In genomic region chr17:80861360-80861861, GRCh38 we compare ENCODE assay signal across 11 cellular contexts.
DNase-seq lines count a peak whose midpoint lies in the region; ATAC-seq and TF ChIP-seq lines count a peak whose summit lies in the region.
"Had no signal": no experiment of that assay in that cellular context is flagged by ENCODE, and none has a peak within 500 bp of the region (broad histone marks: within the 10 kb centered on the region; RNA-seq: fewer than 3 reads in every experiment).

No MANE protein-coding gene starts in this region.

- H3K9ac ChIP-seq in GM23248 = no peak overlapping the region

- H3K4me3 Mint-ChIP-seq in CD8-positive, alpha-beta T cell = peak overlapping the region; percentile 32
- H3K4me3 Mint-ChIP-seq in effector memory CD8-positive, alpha-beta T cell = no peak overlapping the region

- no peaks in the 10 kb centered on the region for H3K9me2 ChIP-seq in GM23248 (ENCODE audit: insufficient read depth)

- H3K4me2 ChIP-seq in GM23248 (ENCODE audit: unreplicated experiment) = no peak overlapping the region
- H3K4me2 ChIP-seq: GM23338 had no signal

- POLR2A ChIA-PET in CD8-positive, alpha-beta T cell (lab: Charles Lee) = no interaction called here

- ATAC-seq in CD8-positive, alpha-beta T cell = peak; percentile 8
- ATAC-seq in effector memory CD8-positive, alpha-beta T cell (replicated peaks) = no peak
- no peak for ATAC-seq in GM18861 (IDR thresholded peaks at IDR 0.05; ENCODE audit: unreplicated experiment)

- no peak for TF ChIP-seq CTCF in CD8-positive, alpha-beta T cell (IDR thresholded peaks at IDR 0.05)
- TF ChIP-seq CTCF in esophagus muscularis mucosa (IDR thresholded peaks at IDR 0.05) = no peak

- H3K27ac ChIP-seq in ACC112 (ENCODE audit: low read depth, low read length) (peak overlapping the region; percentile 7; the same call in 1 of the 2 replicates), GM23248 (no peak overlapping the region), esophagus muscularis mucosa (replicated peaks in 1 of 4) (peak overlapping the region in 1 of 4 donors; percentile 33)
- no peak overlapping the region for H3K27ac ChIP-seq in CD8-positive, alpha-beta T cell (ENCODE audit: low read depth, low read length)
- H3K27ac ChIP-seq: coronary artery, SJCRH30 had no signal

- intact Hi-C loops in CD8-positive, alpha-beta T cell (cut with DNase I, micrococcal nuclease) = loop anchor here in 1 of 2 experiments (10.0 kb wide), 1 partner anchor 113 kb away; no protein-coding TSS in a partner anchor
- intact Hi-C loops in esophagus muscularis mucosa (cut with DNase I) = loop anchor here (10.0 kb wide), 2 partner anchors 73 to 437 kb away; no protein-coding TSS in a partner anchor

- H3F3A ChIP-seq in GM23248 (ENCODE audit: insufficient read depth) = 0 out of 2 replicates have a peak, but pooled peaks cover 3% of the 10 kb centered on the region

- H3K79me2 ChIP-seq in ACC112 (ENCODE audit: control insufficient read depth, insufficient read depth, low read length, unreplicated experiment) = no peaks in the 10 kb centered on the region
- H3K79me2 ChIP-seq in GM23248 (ENCODE audit: insufficient read depth) = no peaks in the 10 kb centered on the region

- CTCF ChIA-PET in CD8-positive, alpha-beta T cell (lab: Charles Lee) = interaction anchor here (1.3 to 1.5 kb wide), 2 partner anchors 12 to 91 kb away, joined by 3 read pairs; no protein-coding TSS in a partner anchor

- H3K9me3 Mint-ChIP-seq in CD8-positive, alpha-beta T cell = no peaks in the 10 kb centered on the region
- H3K9me3 Mint-ChIP-seq in effector memory CD8-positive, alpha-beta T cell = no peaks in the 10 kb centered on the region
- H3K9me3 Mint-ChIP-seq: GM23338 had no signal

- no peak for DNase-seq in CD8-positive, alpha-beta T cell
- DNase-seq in SHP77 treated with DMSO at 0.1 percent for 48 hours (lab: John Stamatoyannopoulos, UW) = peak; percentile 91
- DNase-seq in effector memory CD8-positive, alpha-beta T cell = no peak
- no peak for DNase-seq in GM23248
- DNase-seq in NCI-H82 treated with DMSO at 0.1 percent for 48 hours (lab: John Stamatoyannopoulos, UW; ENCODE audit: unreplicated experiment) = no peak
- DNase-seq in esophagus muscularis mucosa (ENCODE audit: extremely low spot score) = no peak
- DNase-seq: SJCRH30 had no signal

- H3K4me3 ChIP-seq in ACC112 (ENCODE audit: low read depth, low read length) (no peak overlapping the region), GM23248 (no peak overlapping the region), esophagus muscularis mucosa (no peak overlapping the region)
- H3K4me3 ChIP-seq in CD8-positive, alpha-beta T cell (ENCODE audit: low read depth, low read length) = no peak overlapping the region
- H3K4me3 ChIP-seq: coronary artery, GM23338, SJCRH30 had no signal

- no peak for TF ChIP-seq EP300 in esophagus muscularis mucosa (IDR thresholded peaks at IDR 0.05)

- H3K36me3 Mint-ChIP-seq in CD8-positive, alpha-beta T cell = peaks cover 55% of the 10 kb centered on the region
- peaks cover 15% of the 10 kb centered on the region for H3K36me3 Mint-ChIP-seq in effector memory CD8-positive, alpha-beta T cell (ENCODE audit: insufficient read depth)

- TF ChIP-seq POLR2A in esophagus muscularis mucosa (IDR thresholded peaks at IDR 0.05; ENCODE audit: low read depth) = no peak

- peak overlapping the region; percentile 80 for H3K27ac Mint-ChIP-seq in CD8-positive, alpha-beta T cell
- peak overlapping the region; percentile 62 to 88 for H3K27ac Mint-ChIP-seq in effector memory CD8-positive, alpha-beta T cell

- H3K36me3 ChIP-seq in ACC112 (ENCODE audit: insufficient read depth, low read length) (no peaks in the 10 kb centered on the region), GM23248 (ENCODE audit: low read depth) (no peaks in the 10 kb centered on the region), esophagus muscularis mucosa (peaks cover 0 to 26% (median 8%) of the 10 kb centered on the region in 4 donors)
- H3K36me3 ChIP-seq in CD8-positive, alpha-beta T cell (ENCODE audit: insufficient read depth, low read length) = no peaks in the 10 kb centered on the region

- no peaks in the 10 kb centered on the region for H4K20me1 ChIP-seq in GM23248 (ENCODE audit: insufficient read depth)

- no peaks in the 10 kb centered on the region for H3K9me3 ChIP-seq in CD8-positive, alpha-beta T cell (ENCODE audit: low read length)
- H3K9me3 ChIP-seq in GM23248 (ENCODE audit: low read depth) (no peaks in the 10 kb centered on the region), esophagus muscularis mucosa (no peaks in the 10 kb centered on the region)

- H3K4me1 Mint-ChIP-seq in CD8-positive, alpha-beta T cell (ENCODE audit: low read depth) = peaks cover 42% of the 10 kb centered on the region
- H3K4me1 Mint-ChIP-seq in effector memory CD8-positive, alpha-beta T cell (ENCODE audit: low read depth in 2 of 2) = peaks cover 24 to 37% of the 10 kb centered on the region in 2 donors

- H3K27me3 ChIP-seq in ACC112 (ENCODE audit: insufficient read depth, low read length) (no peaks in the 10 kb centered on the region), GM23248 (replicated peaks; ENCODE audit: insufficient read depth) (no peaks in the 10 kb centered on the region), esophagus muscularis mucosa (no peaks in the 10 kb centered on the region)
- H3K27me3 ChIP-seq in CD8-positive, alpha-beta T cell (ENCODE audit: insufficient read depth, low read length) = no peaks in the 10 kb centered on the region
- H3K27me3 ChIP-seq: SJCRH30 had no signal

- in situ Hi-C loops in GM23248 (cut with MboI) = no loop called here

- peaks cover 32% of the 10 kb centered on the region for H3K4me1 ChIP-seq in ACC112 (ENCODE audit: control insufficient read depth, insufficient read depth, low read length, unreplicated experiment)
- peaks cover 31% of the 10 kb centered on the region for H3K4me1 ChIP-seq in CD8-positive, alpha-beta T cell (ENCODE audit: insufficient read depth, low read length)
- H3K4me1 ChIP-seq in GM23248 (ENCODE audit: insufficient read depth) = peaks cover 20% of the 10 kb centered on the region
- H3K4me1 ChIP-seq in esophagus muscularis mucosa = peaks cover 15 to 44% (median 34%) of the 10 kb centered on the region in 4 donors

- H3K27me3 Mint-ChIP-seq in CD8-positive, alpha-beta T cell (ENCODE audit: low read depth) = no peaks in the 10 kb centered on the region
- H3K27me3 Mint-ChIP-seq in effector memory CD8-positive, alpha-beta T cell = no peaks in the 10 kb centered on the region

- WGBS in GM23248 (ENCODE audit: low coverage in 1 of 2, low lambda C conversion rate in 2 of 2, missing lambda C conversion rate in 2 of 2), 2 experiments = 88 to 90% methylated on average over 11 of the region's 11 CpGs
- WGBS in esophagus muscularis mucosa = 73% methylated on average over 11 of the region's 11 CpGs

- no peak overlapping the region for H2AFZ ChIP-seq in ACC112 (ENCODE audit: low read length, unreplicated experiment)
- no peak overlapping the region for H2AFZ ChIP-seq in GM23248
- H2AFZ ChIP-seq: GM23338 had no signal
